15 cellular contexts compared by ENCODE assay signal in the genomic region with DNA sequence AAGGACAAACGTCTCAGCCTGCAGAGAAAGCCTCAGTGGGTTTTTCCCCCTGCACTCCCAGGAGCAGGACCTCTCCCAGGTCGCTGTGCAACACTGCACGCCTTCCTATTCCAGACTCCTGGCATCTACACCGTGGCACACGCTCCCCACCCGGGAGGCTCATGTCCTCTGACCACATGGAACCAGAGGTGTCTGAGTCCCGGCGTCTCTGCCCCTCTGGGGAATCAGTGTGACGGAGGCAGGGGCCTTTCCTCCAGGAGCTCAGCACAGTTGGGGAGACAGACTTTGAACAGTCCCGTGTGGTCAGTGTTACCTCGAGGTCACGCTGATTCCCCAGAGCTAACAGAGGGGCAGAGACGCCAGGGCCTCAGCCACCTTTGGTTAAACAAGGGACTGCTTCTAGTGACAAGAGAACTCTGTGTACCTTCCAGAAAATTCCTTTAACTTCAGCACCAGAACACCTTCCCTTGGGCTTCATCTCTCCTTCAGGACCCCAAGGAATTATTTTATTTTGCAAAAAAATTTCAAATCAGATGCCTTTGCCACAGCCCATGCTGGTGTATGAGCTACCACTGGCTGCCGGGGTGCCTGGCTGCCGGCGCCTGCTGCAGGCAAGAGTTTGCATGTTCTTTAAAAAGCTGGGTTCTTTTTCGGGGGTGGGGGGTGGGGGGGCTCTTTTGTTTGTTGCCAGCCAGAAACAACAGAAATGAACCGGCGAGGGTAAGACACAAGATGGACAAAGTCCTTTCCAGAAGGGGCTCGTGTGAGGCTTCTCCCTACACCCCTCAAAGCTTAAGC. TPM values are rescaled to one million over a fixed set of nuclear protein-coding genes. Genes with fewer than 3 reads are reported as not detected.
DNase-seq lines count a peak whose midpoint lies in the region; ATAC-seq and TF ChIP-seq lines count a peak whose summit lies in the region.
"Had no signal": no experiment of that assay in that cellular context is flagged by ENCODE, and none has a peak within 500 bp of the region (broad histone marks: within the 10 kb centered on the region; RNA-seq: fewer than 3 reads in every experiment).

No MANE protein-coding gene starts in this region.

- peak overlapping the region in 2 of 3 donors; percentile 62 to 82 for H3K27ac Mint-ChIP-seq in CD4-positive, CD25-positive, alpha-beta regulatory T cell
- H3K27ac Mint-ChIP-seq: activated B cell treated with CpG ODN at 0.5 μM for 24 hours had no signal

- H3K4me1 Mint-ChIP-seq in CD4-positive, CD25-positive, alpha-beta regulatory T cell: peaks cover 8 to 53% (median 26%) of the 10 kb centered on the region in 4 donors

- CTCF ChIA-PET in HEK293T (lab: Yijun Ruan, JAX): interaction anchor here (0.6 kb wide), 1 partner anchor 140 kb away, joined by 3 read pairs; no protein-coding TSS in a partner anchor

- H3K4me3 Mint-ChIP-seq in CD4-positive, CD25-positive, alpha-beta regulatory T cell: no peak overlapping the region
- H3K4me3 Mint-ChIP-seq: activated B cell treated with CpG ODN at 0.5 μM for 24 hours had no signal

- peaks cover 22% of the 10 kb centered on the region for H3K36me3 Mint-ChIP-seq in CD4-positive, CD25-positive, alpha-beta regulatory T cell

- H3K27me3 Mint-ChIP-seq in CD4-positive, CD25-positive, alpha-beta regulatory T cell: peaks cover 4% of the 10 kb centered on the region
- H3K27me3 Mint-ChIP-seq: activated B cell treated with CpG ODN at 0.5 μM for 24 hours had no signal

- H3K27me3 ChIP-seq in CD4-positive, CD25-positive, alpha-beta regulatory T cell (ENCODE audit: control insufficient read depth, insufficient read depth, low read length): no peaks in the 10 kb centered on the region
- H3K27me3 ChIP-seq: SJSA1 had no signal

- no peak for TF ChIP-seq CTCF in LNCaP clone FGC (IDR thresholded peaks at IDR 0.05; ENCODE audit: control insufficient read depth, extremely low read depth, insufficient read depth)
- no peak for TF ChIP-seq CTCF in omental fat pad (IDR thresholded peaks at IDR 0.05)

- peaks cover 29% of the 10 kb centered on the region for H3K4me1 ChIP-seq in CD4-positive, CD25-positive, alpha-beta regulatory T cell (ENCODE audit: control insufficient read depth, insufficient read depth, low read length, poor library complexity, severe bottlenecking)
- H3K4me1 ChIP-seq: SJSA1 had no signal

- POLR2A ChIA-PET in HEK293T (lab: Yijun Ruan, JAX): no interaction called here

- DNase-seq in CD4-positive, CD25-positive, alpha-beta regulatory T cell: no peak
- DNase-seq in LNCaP clone FGC (ENCODE audit: low read depth) (no peak), epidermal melanocyte (ENCODE audit: insufficient read length, low spot score) (peak; percentile 5), omental fat pad (ENCODE audit: low spot score) (peak; percentile 7), HEK293T (ENCODE audit: extremely low spot score) (no peak)
- no peak for DNase-seq in activated CD4-positive, CD25-positive, alpha-beta regulatory T cell (lab: John Stamatoyannopoulos, UW)
- no peak for DNase-seq in stimulated activated CD8-positive, alpha-beta memory T cell treated with anti-CD3 and anti-CD28 coated beads, Interleukin-4, amount 100 ng/mL, for 48 hours
- DNase-seq: activated B cell treated with CpG ODN at 0.5 μM for 24 hours, anterior cingulate cortex, HCEC 1CT, NCI-H1092 treated with DMSO at 0.1 percent for 48 hours, NCI-H526 had no signal

- ATAC-seq in CD4-positive, CD25-positive, alpha-beta regulatory T cell (ENCODE audit: low read depth in 2 of 2): no peak
- ATAC-seq in omental fat pad (ENCODE audit: low FRiP score) (no peak), GM19023 (IDR thresholded peaks at IDR 0.05; ENCODE audit: unreplicated experiment) (no peak)

- no peaks in the 10 kb centered on the region for H3K9me3 Mint-ChIP-seq in CD4-positive, CD25-positive, alpha-beta regulatory T cell
- H3K9me3 Mint-ChIP-seq: activated B cell treated with CpG ODN at 0.5 μM for 24 hours had no signal

- H3K4me3 ChIP-seq in CD4-positive, CD25-positive, alpha-beta regulatory T cell (ENCODE audit: low read depth, low read length): no peak overlapping the region
- peak overlapping the region; percentile 53 for H3K4me3 ChIP-seq in LNCaP clone FGC (ENCODE audit: low read depth, low read length)
- H3K4me3 ChIP-seq: SJSA1 had no signal

- H3K36me3 ChIP-seq in CD4-positive, CD25-positive, alpha-beta regulatory T cell (ENCODE audit: control insufficient read depth, insufficient read depth, low read length): peaks cover 20% of the 10 kb centered on the region

- H3K27ac ChIP-seq in CD4-positive, CD25-positive, alpha-beta regulatory T cell (ENCODE audit: insufficient read depth, low read length, poor library complexity, severe bottlenecking): no peak overlapping the region
- H3K27ac ChIP-seq: SJSA1 had no signal

- H3K9me3 ChIP-seq in CD4-positive, CD25-positive, alpha-beta regulatory T cell (ENCODE audit: control insufficient read depth in 2 of 2, low read length in 2 of 2): no peaks in the 10 kb centered on the region
- H3K9me3 ChIP-seq: SJSA1 had no signal

TF ChIP-seq in HEK293T, 16 proteins besides CTCF, POLR2A, EP300 and RAD21:
- TF ChIP-seq FOXK2 (IDR thresholded peaks at IDR 0.05): no peak
- no peak for TF ChIP-seq ELF4 (IDR thresholded peaks at IDR 0.05)
- TF ChIP-seq SUZ12 (IDR thresholded peaks at IDR 0.05): no peak
- no peak for TF ChIP-seq NFRKB (IDR thresholded peaks at IDR 0.05)
- TF ChIP-seq BHLHE40 (IDR thresholded peaks at IDR 0.05; ENCODE audit: borderline replicate concordance): no peak
- TF ChIP-seq L3MBTL2 (conservative IDR thresholded peaks at IDR 0.05): no peak
- TF ChIP-seq HDGF (IDR thresholded peaks at IDR 0.05; ENCODE audit: borderline replicate concordance): no peak
- no peak for TF ChIP-seq TARDBP (IDR thresholded peaks at IDR 0.05)
- no peak for TF ChIP-seq FOXM1 (IDR thresholded peaks at IDR 0.05; ENCODE audit: borderline replicate concordance)
- TF ChIP-seq LEF1 (IDR thresholded peaks at IDR 0.05; ENCODE audit: borderline replicate concordance): no peak
- no peak for TF ChIP-seq ZNF384 (IDR thresholded peaks at IDR 0.05)
- no peak for TF ChIP-seq FOXA1 (IDR thresholded peaks at IDR 0.05)

RNA-seq across cellular contexts. Expression of a gene that starts 6.6 kb away (rescaled TPM):
- 49.6 TPM for total RNA-seq in CD4-positive, CD25-positive, alpha-beta regulatory T cell
- polyA plus RNA-seq in CD4-positive, CD25-positive, alpha-beta regulatory T cell: 10 to 100 TPM in 1 of 4 donors, 1 to 10 TPM in 3; 8.5 to 11.7 (median 9.6) TPM
- 10 to 100 TPM; 24.0 to 34.8 (median 30.3) TPM for total RNA-seq in omental fat pad

RNA-seq across cellular contexts. Expression of a gene that starts 21.0 kb away (rescaled TPM):
- total RNA-seq in CD4-positive, CD25-positive, alpha-beta regulatory T cell: not detected
- polyA plus RNA-seq in CD4-positive, CD25-positive, alpha-beta regulatory T cell: not detected
- total RNA-seq in omental fat pad: 100 to 1,000 TPM; 110 to 438 (median 388) TPM
- total RNA-seq: activated B cell treated with CpG ODN at 0.5 μM for 24 hours; T-helper 2 cell treated with Interferon-gamma antibody and Interleukin-4, amounts not matched to agents 100 ng/mL and 5 ng/mL, for 36 hours had no signal

RNA-seq across cellular contexts. Expression of a gene that starts 23.3 kb away (rescaled TPM):
- total RNA-seq in CD4-positive, CD25-positive, alpha-beta regulatory T cell: 25.0 TPM
- polyA plus RNA-seq in CD4-positive, CD25-positive, alpha-beta regulatory T cell: 10 to 100 TPM; 23.4 to 43.5 (median 28.8) TPM
- total RNA-seq in omental fat pad: 100 to 1,000 TPM; 325 to 516 (median 441) TPM

Comparison
In these comparisons a context has a peak if more than half of its experiments do, and no peak if none do; other contexts are left out.
1. DNase-seq: peak in epidermal melanocyte (single experiment) and omental fat pad (single experiment); none in CD4-positive, CD25-positive, alpha-beta regulatory T cell (0 of 3), LNCaP clone FGC (single experiment), activated CD4-positive, CD25-positive, alpha-beta regulatory T cell (0 of 4), HEK293T (single experiment) and stimulated activated CD8-positive, alpha-beta memory T cell treated with anti-CD3 and anti-CD28 coated beads, Interleukin-4, amount 100 ng/mL, for 48 hours (single experiment).
2. RNA of a gene that starts 21.0 kb away (total RNA-seq): 110 to 438 TPM in omental fat pad; not detected in CD4-positive, CD25-positive, alpha-beta regulatory T cell (single experiment); every median in the first group is over 100 times any median in the second.
3. RNA of a gene that starts 23.3 kb away (total RNA-seq): 325 to 516 TPM in omental fat pad; 25.0 TPM in CD4-positive, CD25-positive, alpha-beta regulatory T cell (single experiment); every median in the first group is over 10 times any median in the second.